9 cellular contexts compared by ENCODE assay signal in genomic region chr2:8525582-8526402, GRCh38.
DNase-seq lines count a peak whose midpoint lies in the region; ATAC-seq and TF ChIP-seq lines count a peak whose summit lies in the region.
"Had no signal": no experiment of that assay in that cellular context is flagged by ENCODE, and none has a peak within 500 bp of the region (broad histone marks: within the 10 kb centered on the region; RNA-seq: fewer than 3 reads in every experiment).

No MANE protein-coding gene starts in this region.

- H3K27ac Mint-ChIP-seq in activated naive CD8-positive, alpha-beta T cell treated with anti-CD3 and anti-CD28 coated beads, Interleukin-2, amount 10 ng/mL, durations not matched to agents 7 days and 5 days: peak overlapping the region; percentile 30
- no peak overlapping the region for H3K27ac Mint-ChIP-seq in activated naive CD8-positive, alpha-beta T cell treated with anti-CD3 and anti-CD28 coated beads for 36 hours
- no peak overlapping the region for H3K27ac Mint-ChIP-seq in WTC11
- no peak overlapping the region for H3K27ac Mint-ChIP-seq in T-helper 2 cell treated with Interferon-gamma antibody and Interleukin-4, amounts not matched to agents 5 μg/mL and 100 μg/mL, for 36 hours
- H3K27ac Mint-ChIP-seq: activated naive CD8-positive, alpha-beta T cell had no signal

- intact Hi-C loops in gastrocnemius medialis (cut with DNase I; ENCODE audit: low total_unique reads): loop anchor here (5.0 kb wide), 1 partner anchor 162 kb away; no protein-coding TSS in a partner anchor

- in situ Hi-C loops in gastrocnemius medialis (cut with MboI; ENCODE audit: low sequenced_read_pairs in 4 of 4): no loop called here

- H3K4me3 ChIP-seq in gastrocnemius medialis: no peak overlapping the region

- no peaks in the 10 kb centered on the region for H3K36me3 ChIP-seq in gastrocnemius medialis

- H3K27me3 Mint-ChIP-seq in activated naive CD8-positive, alpha-beta T cell treated with anti-CD3 and anti-CD28 coated beads, Interleukin-2, amount 10 ng/mL, durations not matched to agents 7 days and 5 days: no peaks in the 10 kb centered on the region
- H3K27me3 Mint-ChIP-seq in activated naive CD8-positive, alpha-beta T cell treated with anti-CD3 and anti-CD28 coated beads for 36 hours: no peaks in the 10 kb centered on the region
- H3K27me3 Mint-ChIP-seq in WTC11 (ENCODE audit: low read depth): no peaks in the 10 kb centered on the region
- peaks cover 3% of the 10 kb centered on the region for H3K27me3 Mint-ChIP-seq in T-helper 2 cell treated with Interferon-gamma antibody and Interleukin-4, amounts not matched to agents 5 μg/mL and 100 μg/mL, for 36 hours (ENCODE audit: low read depth)
- H3K27me3 Mint-ChIP-seq: activated naive CD8-positive, alpha-beta T cell had no signal

- DNase-seq in activated naive CD8-positive, alpha-beta T cell treated with anti-CD3 and anti-CD28 coated beads, Interleukin-2, amount 10 ng/mL, durations not matched to agents 7 days and 5 days: no peak
- no peak for DNase-seq in activated naive CD8-positive, alpha-beta T cell treated with anti-CD3 and anti-CD28 coated beads for 36 hours
- DNase-seq in NCI-H146 treated with DMSO at 0.1 percent for 48 hours (lab: John Stamatoyannopoulos, UW; ENCODE audit: unreplicated experiment): peak; percentile 99
- peak; percentile 50 for DNase-seq in WTC11 (ENCODE audit: low spot score)
- peak in 37 of 51 donors; percentile 14 to 78 (median 58) for DNase-seq in hypothalamus (lab: John Stamatoyannopoulos, UW)
- peak; percentile 44 to 69 for DNase-seq in gastrocnemius medialis
- DNase-seq in T-helper 2 cell treated with Interferon-gamma antibody and Interleukin-4, amounts not matched to agents 5 μg/mL and 100 μg/mL, for 36 hours (ENCODE audit: low spot score): no peak

- no peak overlapping the region for H3K4me3 Mint-ChIP-seq in activated naive CD8-positive, alpha-beta T cell treated with anti-CD3 and anti-CD28 coated beads, Interleukin-2, amount 10 ng/mL, durations not matched to agents 7 days and 5 days
- no peak overlapping the region for H3K4me3 Mint-ChIP-seq in activated naive CD8-positive, alpha-beta T cell treated with anti-CD3 and anti-CD28 coated beads for 36 hours
- no peak overlapping the region for H3K4me3 Mint-ChIP-seq in WTC11
- H3K4me3 Mint-ChIP-seq in T-helper 2 cell treated with Interferon-gamma antibody and Interleukin-4, amounts not matched to agents 5 μg/mL and 100 μg/mL, for 36 hours: no peak overlapping the region
- H3K4me3 Mint-ChIP-seq: activated naive CD8-positive, alpha-beta T cell had no signal

- H3K9me3 ChIP-seq in gastrocnemius medialis: no peaks in the 10 kb centered on the region

- peaks cover 12% of the 10 kb centered on the region for H3K36me3 Mint-ChIP-seq in activated naive CD8-positive, alpha-beta T cell treated with anti-CD3 and anti-CD28 coated beads, Interleukin-2, amount 10 ng/mL, durations not matched to agents 7 days and 5 days
- H3K36me3 Mint-ChIP-seq in activated naive CD8-positive, alpha-beta T cell treated with anti-CD3 and anti-CD28 coated beads for 36 hours: no peaks in the 10 kb centered on the region
- no peaks in the 10 kb centered on the region for H3K36me3 Mint-ChIP-seq in WTC11
- H3K36me3 Mint-ChIP-seq in T-helper 2 cell treated with Interferon-gamma antibody and Interleukin-4, amounts not matched to agents 5 μg/mL and 100 μg/mL, for 36 hours (ENCODE audit: low read depth): peaks cover 14% of the 10 kb centered on the region
- H3K36me3 Mint-ChIP-seq: activated naive CD8-positive, alpha-beta T cell had no signal

- peaks cover 9 to 10% of the 10 kb centered on the region in 2 donors for H3K4me1 ChIP-seq in gastrocnemius medialis

- no peaks in the 10 kb centered on the region for H3K27me3 ChIP-seq in gastrocnemius medialis

- H3K27ac ChIP-seq in gastrocnemius medialis: no peak overlapping the region

- CTCF ChIA-PET in WTC11 (lab: Charles Lee): interaction anchor here (0.6 to 1.6 kb wide), 11 partner anchors 11 to 168 kb away, joined by 3 to 8 read pairs (median 5); partner anchors contain the start of gene ID2

- no peak for TF ChIP-seq POLR2A in gastrocnemius medialis (IDR thresholded peaks at IDR 0.05)

- H3K9me3 Mint-ChIP-seq in activated naive CD8-positive, alpha-beta T cell treated with anti-CD3 and anti-CD28 coated beads, Interleukin-2, amount 10 ng/mL, durations not matched to agents 7 days and 5 days: peaks cover 7% of the 10 kb centered on the region
- H3K9me3 Mint-ChIP-seq in activated naive CD8-positive, alpha-beta T cell treated with anti-CD3 and anti-CD28 coated beads for 36 hours: peaks cover 2% of the 10 kb centered on the region
- peaks cover 8% of the 10 kb centered on the region; the same call in 1 of the 2 replicates for H3K9me3 Mint-ChIP-seq in WTC11
- peaks cover 5% of the 10 kb centered on the region for H3K9me3 Mint-ChIP-seq in T-helper 2 cell treated with Interferon-gamma antibody and Interleukin-4, amounts not matched to agents 5 μg/mL and 100 μg/mL, for 36 hours

- POLR2A ChIA-PET in activated naive CD8-positive, alpha-beta T cell treated with anti-CD3 and anti-CD28 coated beads, Interleukin-2, amount 10 ng/mL, durations not matched to agents 7 days and 5 days (lab: Charles Lee): interaction anchor here (0.8 to 1.2 kb wide), 3 partner anchors 30 to 159 kb away, joined by 3 to 4 read pairs (median 3); partner anchors contain the start of gene ID2
- POLR2A ChIA-PET in WTC11 (lab: Charles Lee): interaction anchor here (1.4 kb wide), 1 partner anchor 157 kb away, joined by 4 read pairs; no protein-coding TSS in a partner anchor

- TF ChIP-seq CTCF in WTC11 (IDR thresholded peaks at IDR 0.05) (no peak), gastrocnemius medialis (IDR thresholded peaks at IDR 0.05 in 4 of 5, conservative IDR thresholded peaks at IDR 0.05 in 1 of 5) (peak in 2 of 5 experiments; percentile 13 to 26)

- no peak for ATAC-seq in activated naive CD8-positive, alpha-beta T cell treated with anti-CD3 and anti-CD28 coated beads, Interleukin-2, amount 10 ng/mL, durations not matched to agents 7 days and 5 days (ENCODE audit: low read depth)
- ATAC-seq in HG02970 (IDR thresholded peaks at IDR 0.05; ENCODE audit: low FRiP score, unreplicated experiment): peak; percentile 52
- peak; percentile 62 for ATAC-seq in WTC11
- ATAC-seq in gastrocnemius medialis: peak; percentile 52 to 63

- H3K4me1 Mint-ChIP-seq in activated naive CD8-positive, alpha-beta T cell treated with anti-CD3 and anti-CD28 coated beads, Interleukin-2, amount 10 ng/mL, durations not matched to agents 7 days and 5 days: peaks cover 51% of the 10 kb centered on the region
- peaks cover 12% of the 10 kb centered on the region for H3K4me1 Mint-ChIP-seq in activated naive CD8-positive, alpha-beta T cell treated with anti-CD3 and anti-CD28 coated beads for 36 hours
- H3K4me1 Mint-ChIP-seq in WTC11: peaks cover 31% of the 10 kb centered on the region
- peaks cover 34% of the 10 kb centered on the region for H3K4me1 Mint-ChIP-seq in T-helper 2 cell treated with Interferon-gamma antibody and Interleukin-4, amounts not matched to agents 5 μg/mL and 100 μg/mL, for 36 hours (ENCODE audit: low read depth)

TF ChIP-seq in WTC11, 78 proteins besides CTCF, POLR2A, EP300 and RAD21 (continues in another document):
- TF ChIP-seq ZNF281 (CRISPR knock-in tag; IDR thresholded peaks at IDR 0.05) (no peak), MAX (CRISPR knock-in tag; IDR thresholded peaks at IDR 0.05) (peak; percentile 56), ATF3 (CRISPR knock-in tag; conservative IDR thresholded peaks at IDR 0.05) (no peak)

Comparison
In these comparisons a context has a peak if more than half of its experiments do, and no peak if none do; other contexts are left out.
1. DNase-seq: peak in NCI-H146 treated with DMSO at 0.1 percent for 48 hours (single experiment), WTC11 (single experiment), hypothalamus (37 of 51) and gastrocnemius medialis (2 of 2); none in activated naive CD8-positive, alpha-beta T cell treated with anti-CD3 and anti-CD28 coated beads, Interleukin-2, amount 10 ng/mL, durations not matched to agents 7 days and 5 days (single experiment), activated naive CD8-positive, alpha-beta T cell treated with anti-CD3 and anti-CD28 coated beads for 36 hours (single experiment) and T-helper 2 cell treated with Interferon-gamma antibody and Interleukin-4, amounts not matched to agents 5 μg/mL and 100 μg/mL, for 36 hours (single experiment).